ENCODE assay signal across 23 cellular contexts in genomic region chr20:55650609-55651228, GRCh38.
DNase-seq lines count a peak whose midpoint lies in the region; ATAC-seq, FAIRE-seq and TF ChIP-seq lines count a peak whose summit lies in the region.
"Had no signal": no experiment of that assay in that cellular context is flagged by ENCODE, and none has a peak within 500 bp of the region (broad histone marks: within the 10 kb centered on the region; RNA-seq: fewer than 3 reads in every experiment).

No MANE protein-coding gene starts in this region.

- H3K27me3 ChIP-seq in small intestine (ENCODE audit: control insufficient read depth in 2 of 2, insufficient read depth in 2 of 2, low read length in 2 of 2) (no peaks in the 10 kb centered on the region), endodermal cell (ENCODE audit: control insufficient read depth, insufficient read depth, low read length, poor library complexity, severe bottlenecking) (no peaks in the 10 kb centered on the region)
- H3K27me3 ChIP-seq: BLaER1 treated with 17β-estradiol and CSF1 and Interleukin-3, amounts not matched to agents 10 nM and 100 nM had no signal

- no peak overlapping the region for H3K27ac Mint-ChIP-seq in endodermal cell
- H3K27ac Mint-ChIP-seq: B cell; CD4-positive, alpha-beta T cell; CD8-positive, alpha-beta T cell had no signal

- H3K4me1 Mint-ChIP-seq in endodermal cell, result no peaks in the 10 kb centered on the region
- H3K4me1 Mint-ChIP-seq: B cell had no signal

- TF ChIP-seq CTCF in endodermal cell (conservative IDR thresholded peaks at IDR 0.05), result no peak

- peaks cover 2% of the 10 kb centered on the region for H3K9me3 Mint-ChIP-seq in endodermal cell

- DNase-seq in NCI-H748 (lab: John Stamatoyannopoulos, UW; ENCODE audit: unreplicated experiment) (peak; percentile 0), NCI-H748 treated with DMSO at 0.1 percent for 48 hours (lab: John Stamatoyannopoulos, UW) (no peak), NCI-H1048 (lab: John Stamatoyannopoulos, UW) (peak; percentile 31), left lobe of liver (ENCODE audit: low spot score) (no peak), small intestine (peak; percentile 4), endodermal cell (no peak)
- DNase-seq: AML-193; Caco-2; Calu3; CD4-positive, alpha-beta T cell; CD8-positive, alpha-beta T cell; DMS79 treated with DMSO at 0.1 percent for 48 hours; GF-D8 had no signal

- H3K36me3 Mint-ChIP-seq in endodermal cell (ENCODE audit: low read depth), result no peaks in the 10 kb centered on the region
- H3K36me3 Mint-ChIP-seq: CD8-positive, alpha-beta T cell had no signal

- no peaks in the 10 kb centered on the region for H3K36me3 ChIP-seq in small intestine (ENCODE audit: control insufficient read depth in 2 of 2, insufficient read depth in 2 of 2, low read length in 2 of 2)
- no peaks in the 10 kb centered on the region for H3K36me3 ChIP-seq in endodermal cell (ENCODE audit: control insufficient read depth, insufficient read depth, low read length)
- H3K36me3 ChIP-seq: BLaER1 treated with 17β-estradiol and CSF1 and Interleukin-3, amounts not matched to agents 10 nM and 100 nM had no signal

- 26 to 58% (median 47%) methylated on average over 5 of the region's 5 CpGs for WGBS in small intestine, 3 donors
- WGBS in endodermal cell (ENCODE audit: insufficient coverage in 1 of 2, insufficient read length in 1 of 2), 2 experiments, result 69 to 76% methylated on average over 3 to 5 of the region's 5 CpGs

- no peaks in the 10 kb centered on the region for H3K27me3 Mint-ChIP-seq in endodermal cell (ENCODE audit: insufficient read depth)
- H3K27me3 Mint-ChIP-seq: B cell; CD4-positive, alpha-beta T cell had no signal

- ATAC-seq in left lobe of liver, result peak; percentile 79
- no peak for ATAC-seq in GM19455 (IDR thresholded peaks at IDR 0.05; ENCODE audit: unreplicated experiment)
- ATAC-seq: A549; CD8-positive, alpha-beta T cell had no signal

- no peak overlapping the region for H3K9ac ChIP-seq in endodermal cell (ENCODE audit: extremely low read depth, low read length, poor library complexity, severe bottlenecking)
- H3K9ac ChIP-seq: BLaER1 treated with 17β-estradiol and CSF1 and Interleukin-3, amounts not matched to agents 10 nM and 100 nM had no signal

- H3K4me3 ChIP-seq in small intestine (ENCODE audit: low read depth in 1 of 2, low read length in 2 of 2) (no peak overlapping the region), endodermal cell (ENCODE audit: low read length) (no peak overlapping the region)
- H3K4me3 ChIP-seq: A549; BLaER1 treated with 17β-estradiol and CSF1 and Interleukin-3, amounts not matched to agents 10 nM and 100 nM had no signal

- H3K4me1 ChIP-seq in small intestine (ENCODE audit: control insufficient read depth in 2 of 2, insufficient read depth in 1 of 2, low read depth in 1 of 2, low read length in 1 of 2) (no peaks in the 10 kb centered on the region), endodermal cell (ENCODE audit: control insufficient read depth, insufficient read depth, low read length) (no peaks in the 10 kb centered on the region)
- H3K4me1 ChIP-seq: A549; BLaER1 treated with 17β-estradiol and CSF1 and Interleukin-3, amounts not matched to agents 10 nM and 100 nM; Caco-2 had no signal

- FAIRE-seq in small intestine (lab: Jason Lieb, UNC), result no peak
- FAIRE-seq: A549, D721Med, G401.6, GM12891, GM19239 had no signal

- H3K9me3 ChIP-seq in small intestine (ENCODE audit: control insufficient read depth, low read depth) (peaks cover 1% of the 10 kb centered on the region), endodermal cell (ENCODE audit: control insufficient read depth, low read length) (peaks cover 21% of the 10 kb centered on the region)
- H3K9me3 ChIP-seq: A549; BLaER1 treated with 17β-estradiol and CSF1 and Interleukin-3, amounts not matched to agents 10 nM and 100 nM; Caco-2 had no signal

- no peak overlapping the region for H3K27ac ChIP-seq in small intestine (ENCODE audit: low read depth in 1 of 2, low read length in 1 of 2)
- H3K27ac ChIP-seq in endodermal cell (ENCODE audit: low read depth, low read length), result no peak overlapping the region
- H3K27ac ChIP-seq: 22Rv1; A549; BLaER1 treated with 17β-estradiol and CSF1 and Interleukin-3, amounts not matched to agents 10 nM and 100 nM; C4-2B had no signal

- H3K4me3 Mint-ChIP-seq in endodermal cell, result no peak overlapping the region
- H3K4me3 Mint-ChIP-seq: B cell; CD4-positive, alpha-beta T cell; CD8-positive, alpha-beta T cell had no signal

Comparison
In these comparisons a context has a peak if more than half of its experiments do, and no peak if none do; other contexts are left out.
1. DNase-seq: peak in NCI-H748 (single experiment), NCI-H1048 (single experiment) and small intestine (single experiment); none in NCI-H748 treated with DMSO at 0.1 percent for 48 hours (single experiment), left lobe of liver (single experiment) and endodermal cell (single experiment).